Comparison of ENCODE assay signal across 32 cellular contexts in the genomic region with DNA sequence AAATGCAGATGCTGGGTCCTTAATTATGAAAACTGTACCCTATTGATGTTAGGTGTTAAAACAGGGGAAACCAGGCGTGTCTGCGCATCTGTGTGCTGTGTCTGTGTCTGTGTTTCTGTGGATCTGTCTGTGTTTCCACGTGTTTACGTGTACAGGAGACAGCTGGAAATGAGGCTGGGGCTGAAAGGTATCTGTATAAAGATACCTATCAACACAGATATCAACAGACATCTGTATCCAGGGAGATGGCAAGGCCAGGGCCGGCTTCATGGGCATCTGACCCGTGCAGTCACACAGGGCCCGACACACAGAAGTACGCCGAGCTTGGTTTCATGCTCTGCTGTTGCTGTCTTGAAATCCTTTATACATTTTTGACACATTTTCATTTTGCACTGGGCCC. TPM values are rescaled to one million over a fixed set of nuclear protein-coding genes. Genes with fewer than 3 reads are reported as not detected.
"Had no signal": no experiment of that assay in that cellular context is flagged by ENCODE, and none has a peak within 500 bp of the region (broad histone marks: within the 10 kb centered on the region; RNA-seq: fewer than 3 reads in every experiment).

No MANE protein-coding gene starts in this region.

- H3K4me1 Mint-ChIP-seq: immature natural killer cell; naive thymus-derived CD4-positive, alpha-beta T cell had no signal

- H3K4me3 Mint-ChIP-seq: dendritic cell treated with granulocyte-macrophage colony-stimulating factor and Interleukin-4, amounts not matched to agents 40 ng/mL and 50 ng/mL, for 4 days; effector memory CD8-positive, alpha-beta T cell; endodermal cell; immature natural killer cell; mesothelial cell of epicardium; naive thymus-derived CD4-positive, alpha-beta T cell had no signal

- FAIRE-seq: endometrium, kidney had no signal

- DNase-seq: colonic mucosa; cortex of kidney; effector CD8-positive, alpha-beta T cell; effector memory CD8-positive, alpha-beta T cell; endodermal cell; erythroblast; esophagus squamous epithelium; foreskin fibroblast; foreskin melanocyte; gastrocnemius medialis; glutamatergic neuron; head of caudate nucleus; heart right ventricle; hypothalamus; immature natural killer cell; islet precursor cell; left cardiac atrium; left lung; left ventricle myocardium superior; lower lobe of right lung; mesenchymal stem cell; mucosa of descending colon; naive thymus-derived CD4-positive, alpha-beta T cell had no signal

- H3K36me3 ChIP-seq: colonic mucosa, gastrocnemius medialis, heart right ventricle, left lung, lower lobe of right lung had no signal

- H3K27me3 ChIP-seq: colonic mucosa, gastrocnemius medialis had no signal

- H3K4me3 ChIP-seq: colonic mucosa, esophagus squamous epithelium, gastrocnemius medialis, heart right ventricle, left lung, lower lobe of right lung, mucosa of descending colon had no signal

- H3K27ac ChIP-seq: colonic mucosa, epithelial cell of prostate, esophagus squamous epithelium, gastrocnemius medialis, heart right ventricle, left lung, lower lobe of right lung had no signal

- H3K9me3 ChIP-seq: colonic mucosa, esophagus squamous epithelium, gastrocnemius medialis, heart right ventricle, left lung, lower lobe of right lung, mucosa of descending colon had no signal

- H3K4me1 ChIP-seq: colonic mucosa, gastrocnemius medialis, left lung, lower lobe of right lung had no signal

- H3K27ac Mint-ChIP-seq: dendritic cell treated with granulocyte-macrophage colony-stimulating factor and Interleukin-4, amounts not matched to agents 40 ng/mL and 50 ng/mL, for 4 days; effector memory CD8-positive, alpha-beta T cell; endodermal cell; immature natural killer cell; mesothelial cell of epicardium; naive thymus-derived CD4-positive, alpha-beta T cell had no signal

- H3K9me3 Mint-ChIP-seq: dendritic cell treated with granulocyte-macrophage colony-stimulating factor and Interleukin-4, amounts not matched to agents 40 ng/mL and 50 ng/mL, for 4 days; effector memory CD8-positive, alpha-beta T cell; endodermal cell; mesothelial cell of epicardium; naive thymus-derived CD4-positive, alpha-beta T cell had no signal

- H3K36me3 Mint-ChIP-seq: immature natural killer cell; naive thymus-derived CD4-positive, alpha-beta T cell had no signal

- ATAC-seq: effector memory CD8-positive, alpha-beta T cell; esophagus mucosa; gastrocnemius medialis; heart right ventricle; left cardiac atrium; left lung; left ventricle myocardium superior; lower lobe of right lung; mucosa of descending colon; naive thymus-derived CD4-positive, alpha-beta T cell had no signal

RNA-seq across cellular contexts. Expression of a gene that starts 48.6 kb away (rescaled TPM):
- total RNA-seq: dermis microvascular lymphatic vessel endothelial cell; glomerular endothelial cell; lung microvascular endothelial cell; naive thymus-derived CD4-positive, alpha-beta T cell had no signal
- polyA plus RNA-seq: immature natural killer cell; naive thymus-derived CD4-positive, alpha-beta T cell had no signal
